ENCODE assay signal across 15 cellular contexts in the genomic region with DNA sequence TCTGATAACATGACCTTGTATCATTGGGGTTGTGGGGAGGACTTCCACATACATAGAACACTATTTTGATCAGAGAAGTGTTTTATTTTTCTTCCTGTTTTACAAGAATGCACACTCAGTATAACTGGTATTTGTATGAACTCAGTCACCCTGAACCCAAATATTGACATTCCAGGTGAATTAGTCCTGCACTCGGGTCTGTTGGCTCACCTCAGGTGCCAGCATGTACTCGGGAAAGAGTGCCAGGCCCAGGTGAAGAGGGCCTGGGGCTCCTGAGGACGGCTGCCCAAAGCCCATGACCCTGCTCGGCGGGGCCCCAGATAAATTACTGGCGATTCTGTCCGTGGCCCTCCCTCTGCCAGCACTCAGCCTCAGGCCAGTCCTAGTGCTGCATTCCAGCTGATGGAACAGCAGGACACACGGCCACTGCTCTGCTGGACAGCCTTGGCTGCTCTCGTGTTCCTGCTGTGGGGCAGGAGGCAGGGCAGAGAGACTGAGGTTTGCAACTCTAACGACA.
DNase-seq lines count a peak whose midpoint lies in the region; FAIRE-seq and TF ChIP-seq lines count a peak whose summit lies in the region.
"Had no signal": no experiment of that assay in that cellular context is flagged by ENCODE, and none has a peak within 500 bp of the region (broad histone marks: within the 10 kb centered on the region; RNA-seq: fewer than 3 reads in every experiment).

No MANE protein-coding gene starts in this region.

- TF ChIP-seq EP300 in Ishikawa (IDR thresholded peaks at IDR 0.05; ENCODE audit: borderline replicate concordance) (peak; percentile 81), H1 (IDR thresholded peaks at IDR 0.05; ENCODE audit: borderline replicate concordance in 1 of 2, low read depth in 2 of 2, low read length in 2 of 2) (no peak)

- no peaks in the 10 kb centered on the region for H3K36me3 ChIP-seq in H1 (ENCODE audit: control insufficient read depth in 2 of 4, insufficient read depth in 4 of 4, low read length in 3 of 4)
- no peaks in the 10 kb centered on the region for H3K36me3 ChIP-seq in tibial artery
- H3K36me3 ChIP-seq in adrenal gland (replicated peaks in 1 of 2) = no peaks in the 10 kb centered on the region
- H3K36me3 ChIP-seq: heart left ventricle had no signal

- H3K9me3 ChIP-seq in H1 (ENCODE audit: insufficient read depth in 2 of 2, low read depth in 1 of 2, low read length in 1 of 2) (peaks cover 0 to 1% of the 10 kb centered on the region in 2 experiments; a peak in 1 of 4 replicates), tibial artery (peaks cover 0 to 15% (median 8%) of the 10 kb centered on the region in 3 donors), adrenal gland (replicated peaks in 1 of 3) (peaks cover 0 to 3% (median 2%) of the 10 kb centered on the region in 3 donors)

- H3K27me3 ChIP-seq in H1 (replicated peaks in 1 of 4; ENCODE audit: control insufficient read depth in 3 of 4, extremely low read depth in 1 of 4, insufficient read depth in 3 of 4, low read length in 3 of 4) (no peaks in the 10 kb centered on the region; a peak in 1 of 7 replicates), tibial artery (peaks cover 0 to 13% of the 10 kb centered on the region in 2 donors), adrenal gland (no peaks in the 10 kb centered on the region)

- no peak overlapping the region for H3K4ac ChIP-seq in H1 (replicated peaks; ENCODE audit: insufficient read length, low read depth, low read length)

- peaks cover 5% of the 10 kb centered on the region for H3K79me1 ChIP-seq in H1 (ENCODE audit: low read depth, low read length)

- no peak overlapping the region for H2BK12ac ChIP-seq in H1 (ENCODE audit: low read depth, low read length)

- H3K56ac ChIP-seq in H1 (replicated peaks; ENCODE audit: insufficient read length, low read depth, low read length) = no peak overlapping the region

- peaks cover 0 to 13% of the 10 kb centered on the region in 2 experiments for H4K20me1 ChIP-seq in H1 (replicated peaks in 1 of 2; ENCODE audit: control insufficient read depth in 1 of 2, insufficient read depth in 2 of 2, low read length in 2 of 2)

- 74% methylated on average over 10 of the region's 10 CpGs; no CpG with 5 or more reads in 1 of the 2 experiments for WGBS in H1 (ENCODE audit: extremely low coverage in 1 of 2, insufficient coverage in 1 of 2, insufficient read length in 1 of 2, insufficient replicate concordance in 2 of 2, low coverage in 1 of 2, low lambda C conversion rate in 2 of 2, missing lambda C conversion rate in 1 of 2), 2 experiments
- WGBS in adrenal gland, 4 donors = 43 to 54% (median 53%) methylated on average over 1 to 10 of the region's 10 CpGs

- no peak overlapping the region for H3K27ac ChIP-seq in H1 (ENCODE audit: low read depth, low read length)
- H3K27ac ChIP-seq in tibial artery = no peak overlapping the region
- H3K27ac ChIP-seq in adrenal gland = no peak overlapping the region
- H3K27ac ChIP-seq: heart left ventricle had no signal

- peak overlapping the region; percentile 21; the same call in 1 of the 2 replicates for H4K8ac ChIP-seq in H1 (ENCODE audit: extremely low read depth, insufficient read depth, low read length)

- POLR2A ChIA-PET in H1 (lab: Charles Lee; ENCODE audit: partially characterized antibody) = no interaction called here

- H2AFZ ChIP-seq in H1 (ENCODE audit: low read length) = no peak overlapping the region

- H4K5ac ChIP-seq in H1 (ENCODE audit: insufficient read length, low read depth, low read length) = no peak overlapping the region

- no peak overlapping the region for H2BK120ac ChIP-seq in H1 (replicated peaks; ENCODE audit: low read depth, low read length)

- no peak overlapping the region for H3K14ac ChIP-seq in H1 (ENCODE audit: insufficient read length)

- no peak for FAIRE-seq in H1 (lab: Jason Lieb, UNC)

- H3K79me2 ChIP-seq in H1 (ENCODE audit: control insufficient read depth in 1 of 2, insufficient read depth in 2 of 2, low read length in 2 of 2) = no peaks in the 10 kb centered on the region

- DNase-seq in AG20443 (ENCODE audit: low spot score) = peak; percentile 36
- DNase-seq in H1 (ENCODE audit: low read depth in 1 of 2, low spot score in 2 of 2) = peak in 1 of 2 experiments; percentile 45
- peak; percentile 72 for DNase-seq in mucosa of gallbladder (ENCODE audit: low spot score)
- DNase-seq in EL = no peak
- DNase-seq in KG1 (lab: John Stamatoyannopoulos, UW) = no peak
- DNase-seq in tibial artery = no peak
- no peak for DNase-seq in adrenal gland
- DNase-seq: activated CD4-positive, alpha-beta T cell treated with anti-CD3 and anti-CD28 coated beads, Interleukin-2, amount 10 ng/mL, durations not matched to agents 24 days and 14 days; activated gamma-delta T cell; caudate nucleus; H9; heart left ventricle; NCI-H187; occipital lobe had no signal

- 0 out of 2 replicates have a peak, but pooled peaks have one; percentile 5 for TF ChIP-seq RAD21 in Ishikawa (IDR thresholded peaks at IDR 0.05; ENCODE audit: low read depth)
- no peak for TF ChIP-seq RAD21 in H1 (IDR thresholded peaks at IDR 0.05 in 1 of 2, conservative IDR thresholded peaks at IDR 0.05 in 1 of 2; ENCODE audit: low read depth in 2 of 2, low read length in 2 of 2)

- peak overlapping the region in 1 of 2 experiments; percentile 30; a peak in 1 of 4 replicates for H3K4me2 ChIP-seq in H1 (ENCODE audit: insufficient read depth in 1 of 2, low read depth in 2 of 2, low read length in 2 of 2)

- intact Hi-C loops in tibial artery (cut with DNase I; ENCODE audit: low total_unique reads) = no loop called here
- intact Hi-C loops in adrenal gland (cut with DNase I) = no loop called here

- peak overlapping the region; percentile 79 for H4K91ac ChIP-seq in H1 (replicated peaks; ENCODE audit: insufficient read length, low read length)

- H2AK5ac ChIP-seq in H1 (ENCODE audit: low read depth, low read length) = no peak overlapping the region

- H2BK15ac ChIP-seq in H1 (ENCODE audit: low read length) = no peak overlapping the region

- peaks cover 15% of the 10 kb centered on the region; the same call in 1 of the 2 replicates for H3K23me2 ChIP-seq in H1 (ENCODE audit: low read depth, low read length)

- no peak overlapping the region for H2BK5ac ChIP-seq in H1 (ENCODE audit: low read depth, low read length)

- no peak for TF ChIP-seq CTCF in H1 (IDR thresholded peaks at IDR 0.05; ENCODE audit: control extremely low read depth in 1 of 3, insufficient read depth in 1 of 3, low read depth in 1 of 3, low read length in 3 of 3)
- no peak for TF ChIP-seq CTCF in tibial artery (IDR thresholded peaks at IDR 0.05)
- no peak for TF ChIP-seq CTCF in adrenal gland (IDR thresholded peaks at IDR 0.05)

- no peak overlapping the region for H2BK20ac ChIP-seq in H1 (ENCODE audit: low read length)

- no peak overlapping the region for H3K23ac ChIP-seq in H1 (ENCODE audit: insufficient read length)

- CTCF ChIA-PET in H1 (lab: Charles Lee; ENCODE audit: partially characterized antibody) = no interaction called here

- no peak overlapping the region for H3K9ac ChIP-seq in H1 (replicated peaks in 1 of 4; ENCODE audit: extremely low read depth in 1 of 4, low read depth in 3 of 4, low read length in 3 of 4)

- H3K4me3 ChIP-seq in H1 (ENCODE audit: extremely low read depth in 1 of 4, insufficient read depth in 2 of 4, low read depth in 3 of 4, low read length in 4 of 4) = no peak overlapping the region
- H3K4me3 ChIP-seq in tibial artery = no peak overlapping the region
- H3K4me3 ChIP-seq in adrenal gland = no peak overlapping the region
- H3K4me3 ChIP-seq: heart left ventricle had no signal

- H3K4me1 ChIP-seq in H1 (replicated peaks in 1 of 4; ENCODE audit: control insufficient read depth in 3 of 4, insufficient read depth in 4 of 4, low read length in 3 of 4) = peaks cover 3 to 10% (median 6%) of the 10 kb centered on the region in 4 experiments; a peak in 5 of 7 replicates
- peaks cover 0 to 3% (median 0%) of the 10 kb centered on the region in 4 donors for H3K4me1 ChIP-seq in tibial artery
- no peaks in the 10 kb centered on the region for H3K4me1 ChIP-seq in adrenal gland (replicated peaks in 1 of 2)
- H3K4me1 ChIP-seq: heart left ventricle had no signal

- TF ChIP-seq POLR2A in H1 (IDR thresholded peaks at IDR 0.05; ENCODE audit: control extremely low read depth in 1 of 2, low read depth in 2 of 2, low read length in 2 of 2) = no peak
- no peak for TF ChIP-seq POLR2A in adrenal gland (IDR thresholded peaks at IDR 0.05)

- no peak overlapping the region for H3K18ac ChIP-seq in H1 (ENCODE audit: extremely low read depth, low read length)

TF ChIP-seq in Ishikawa, 13 proteins besides CTCF, POLR2A, EP300 and RAD21 (continues in another document):
- TF ChIP-seq ZBTB7A (IDR thresholded peaks at IDR 0.05; ENCODE audit: low read depth) (0 out of 2 replicates have a peak, but pooled peaks have one; percentile 52), TAF1 (IDR thresholded peaks at IDR 0.05; ENCODE audit: low read depth) (no peak), NFIC (IDR thresholded peaks at IDR 0.05) (peak; percentile 69), MAX (IDR thresholded peaks at IDR 0.05) (peak; percentile 45)

TF ChIP-seq in H1, 55 proteins besides CTCF, POLR2A, EP300 and RAD21:
- TF ChIP-seq CEBPB (IDR thresholded peaks at IDR 0.05; ENCODE audit: low read depth, low read length) = no peak
- peak; percentile 49; the same call in 1 of the 2 replicates for TF ChIP-seq TEAD4 (IDR thresholded peaks at IDR 0.05; ENCODE audit: low read depth, low read length)

Comparison
In these comparisons a context has a peak if more than half of its experiments do, and no peak if none do; other contexts are left out.
1. DNase-seq: peak in AG20443 (single experiment) and mucosa of gallbladder (single experiment); none in EL (single experiment), KG1 (single experiment), tibial artery (0 of 2) and adrenal gland (0 of 7).